10 cellular contexts compared by ENCODE assay signal in the genomic region with DNA sequence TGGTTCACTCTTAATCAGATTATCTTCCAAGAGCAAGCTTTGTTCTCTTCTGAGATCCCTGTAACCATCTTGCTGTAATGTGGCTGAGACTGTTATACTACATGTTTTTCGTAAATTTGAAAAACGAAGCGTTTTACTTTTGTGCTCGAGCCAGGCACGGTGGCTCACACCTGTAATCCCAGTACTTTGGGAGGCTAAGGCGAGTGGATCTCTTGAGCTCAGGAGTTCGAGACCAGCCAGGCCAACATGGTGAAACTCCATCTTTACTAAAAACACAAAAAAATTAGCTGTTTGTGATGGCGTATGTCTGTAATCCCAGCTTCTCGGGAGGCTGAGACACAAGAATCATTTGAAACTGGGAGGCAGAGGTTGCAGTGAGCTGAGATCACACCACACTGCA. TPM values are rescaled to one million over a fixed set of nuclear protein-coding genes. Genes with fewer than 3 reads are reported as not detected.
DNase-seq lines count a peak whose midpoint lies in the region; ATAC-seq and TF ChIP-seq lines count a peak whose summit lies in the region.
"Had no signal": no experiment of that assay in that cellular context is flagged by ENCODE, and none has a peak within 500 bp of the region (broad histone marks: within the 10 kb centered on the region; RNA-seq: fewer than 3 reads in every experiment).

No MANE protein-coding gene starts in this region.

- H3K4me3 Mint-ChIP-seq in T-helper 2 cell treated with Interferon-gamma antibody and Interleukin-4, amounts not matched to agents 5 μg/mL and 100 μg/mL, for 36 hours, result peak overlapping the region; percentile 75

- H3K27me3 Mint-ChIP-seq in T-helper 2 cell treated with Interferon-gamma antibody and Interleukin-4, amounts not matched to agents 5 μg/mL and 100 μg/mL, for 36 hours (ENCODE audit: low read depth), result peaks cover 55% of the 10 kb centered on the region

- no peaks in the 10 kb centered on the region for H3K9me3 Mint-ChIP-seq in T-helper 2 cell treated with Interferon-gamma antibody and Interleukin-4, amounts not matched to agents 5 μg/mL and 100 μg/mL, for 36 hours

- no peak for DNase-seq in T-helper 2 cell treated with Interferon-gamma antibody and Interleukin-4, amounts not matched to agents 5 μg/mL and 100 μg/mL, for 36 hours (ENCODE audit: low spot score)
- DNase-seq in T-helper 2 cell, result no peak
- DNase-seq in adrenal gland, result no peak
- no peak for DNase-seq in lower lobe of right lung
- DNase-seq in thoracic aorta (ENCODE audit: low spot score), result no peak
- DNase-seq in DMS79 (lab: John Stamatoyannopoulos, UW), result no peak
- DNase-seq in stimulated activated CD4-positive, alpha-beta T cell treated with anti-CD3 and anti-CD28 coated beads, Interleukin-2, amount 100 ng/mL, for 48 hours, result no peak
- DNase-seq: activated T-cell treated with anti-CD3 and anti-CD28 coated beads for 4 hours, NCI-H345 had no signal

- H3K4me1 Mint-ChIP-seq in T-helper 2 cell treated with Interferon-gamma antibody and Interleukin-4, amounts not matched to agents 5 μg/mL and 100 μg/mL, for 36 hours (ENCODE audit: low read depth), result peaks cover 31% of the 10 kb centered on the region

- peak overlapping the region in 2 of 4 donors; percentile 6 to 43 for H3K4me3 ChIP-seq in adrenal gland
- peak overlapping the region; percentile 47 for H3K4me3 ChIP-seq in lower lobe of right lung
- H3K4me3 ChIP-seq in thoracic aorta, result peak overlapping the region; percentile 69

- H3K27ac ChIP-seq in adrenal gland (peak overlapping the region; percentile 74 to 99 (median 95)), lower lobe of right lung (peak overlapping the region; percentile 79), thoracic aorta (peak overlapping the region; percentile 48 to 74)

- H3K4me1 ChIP-seq in adrenal gland (replicated peaks in 1 of 2) (peaks cover 52 to 93% of the 10 kb centered on the region in 2 donors), lower lobe of right lung (peaks cover 81% of the 10 kb centered on the region), thoracic aorta (ENCODE audit: control insufficient read depth in 1 of 2, low read depth in 2 of 2) (peaks cover 49 to 67% of the 10 kb centered on the region in 2 donors)

- 81 to 88% (median 84%) methylated on average over 9 of the region's 9 CpGs for WGBS in adrenal gland, 4 donors

- no peak overlapping the region for H3K27ac Mint-ChIP-seq in T-helper 2 cell treated with Interferon-gamma antibody and Interleukin-4, amounts not matched to agents 5 μg/mL and 100 μg/mL, for 36 hours

- no peak for TF ChIP-seq POLR2A in adrenal gland (IDR thresholded peaks at IDR 0.05)

- no peaks in the 10 kb centered on the region for H3K36me3 ChIP-seq in adrenal gland (replicated peaks in 1 of 2)
- H3K36me3 ChIP-seq in lower lobe of right lung, result no peaks in the 10 kb centered on the region
- H3K36me3 ChIP-seq in thoracic aorta, result no peaks in the 10 kb centered on the region

- H3K9me3 ChIP-seq in adrenal gland (replicated peaks in 1 of 3), result no peaks in the 10 kb centered on the region
- H3K9me3 ChIP-seq in lower lobe of right lung, result no peaks in the 10 kb centered on the region
- no peaks in the 10 kb centered on the region for H3K9me3 ChIP-seq in thoracic aorta

- H3K27me3 ChIP-seq in adrenal gland (no peaks in the 10 kb centered on the region), lower lobe of right lung (ENCODE audit: low read depth) (no peaks in the 10 kb centered on the region), thoracic aorta (replicated peaks; ENCODE audit: insufficient read depth) (no peaks in the 10 kb centered on the region)

- intact Hi-C loops in adrenal gland (cut with DNase I) (no loop called here), lower lobe of right lung (cut with DNase I) (no loop called here)

- ATAC-seq in lower lobe of right lung, result no peak
- no peak for ATAC-seq in thoracic aorta (ENCODE audit: insufficient number of reproducible peaks, low FRiP score, low read depth)
- ATAC-seq in HG03095 (IDR thresholded peaks at IDR 0.05; ENCODE audit: unreplicated experiment), result no peak

- TF ChIP-seq CTCF in adrenal gland (IDR thresholded peaks at IDR 0.05) (no peak), lower lobe of right lung (IDR thresholded peaks at IDR 0.05) (no peak), thoracic aorta (IDR thresholded peaks at IDR 0.05) (no peak)

- H3K36me3 Mint-ChIP-seq in T-helper 2 cell treated with Interferon-gamma antibody and Interleukin-4, amounts not matched to agents 5 μg/mL and 100 μg/mL, for 36 hours (ENCODE audit: low read depth), result no peaks in the 10 kb centered on the region

RNA-seq across cellular contexts. Expression of gene CUEDC1, which starts 7.8 kb away (rescaled TPM):
- total RNA-seq in adrenal gland, result 10 to 100 TPM; 23.9 to 47.3 (median 39.1) TPM
- polyA plus RNA-seq in adrenal gland, result 10 to 100 TPM; 19.9 to 45.1 (median 40.1) TPM
- 42.8 TPM for total RNA-seq in lower lobe of right lung
- 10 to 100 TPM; 32.7 to 93.1 TPM for total RNA-seq in thoracic aorta

RNA-seq across cellular contexts. Expression of gene VEZF1, which starts 40.7 kb away (rescaled TPM):
- total RNA-seq in adrenal gland (100 to 1,000 TPM in 1 of 8 donors, 10 to 100 TPM in 7; 56.2 to 105 (median 74.1) TPM), lower lobe of right lung (73.5 TPM), thoracic aorta (10 to 100 TPM; 68.4 to 75.5 TPM)
- 10 to 100 TPM; 14.1 to 58.5 (median 23.1) TPM for polyA plus RNA-seq in adrenal gland

RNA-seq across cellular contexts. Expression of gene SRSF1, which starts 59.7 kb away (rescaled TPM):
- total RNA-seq in adrenal gland, result 100 to 1,000 TPM; 131 to 236 (median 186) TPM
- polyA plus RNA-seq in adrenal gland, result 100 to 1,000 TPM; 105 to 276 (median 137) TPM
- 159 TPM for total RNA-seq in lower lobe of right lung
- total RNA-seq in thoracic aorta, result 100 to 1,000 TPM; 132 to 220 TPM
